ENCODE assay signal across 8 cellular contexts in genomic region chr3:142148871-142149860, GRCh38. TPM values are rescaled to one million over a fixed set of nuclear protein-coding genes. Genes with fewer than 3 reads are reported as not detected.
A peak's percentile ranks its signal among the peaks of the same experiment; 100 is the strongest.
DNase-seq lines count a peak whose midpoint lies in the region; ATAC-seq, FAIRE-seq and TF ChIP-seq lines count a peak whose summit lies in the region.

TSS of gene TFDP2 (minus strand) at chr3:142149544. CDS start at chr3:142101749, 47,795 bp downstream.

- peaks cover 4% of the 10 kb centered on the region for H3K27me3 Mint-ChIP-seq in activated CD4-positive, alpha-beta T cell treated with anti-CD3 and anti-CD28 coated beads, Interleukin-2, amount 10 ng/mL, durations not matched to agents 24 days and 14 days

- H3K9ac ChIP-seq in BLaER1 (peak within 1 kb of the TSS; percentile 85), colonic mucosa (ENCODE audit: low read depth in 2 of 2, low read length in 2 of 2) (peak within 1 kb of the TSS; percentile 79 to 80)

- H3K27me3 ChIP-seq in BLaER1 (no peaks in the 10 kb centered on the region), colonic mucosa (no peaks in the 10 kb centered on the region)

- H3K4me1 Mint-ChIP-seq in activated CD4-positive, alpha-beta T cell treated with anti-CD3 and anti-CD28 coated beads, Interleukin-2, amount 10 ng/mL, durations not matched to agents 24 days and 14 days, result peaks cover 16% of the 10 kb centered on the region

- H3K27ac Mint-ChIP-seq in activated CD4-positive, alpha-beta T cell treated with anti-CD3 and anti-CD28 coated beads, Interleukin-2, amount 10 ng/mL, durations not matched to agents 24 days and 14 days, result peak within 1 kb of the TSS; percentile 73

- no peaks in the 10 kb centered on the region for H3K36me3 Mint-ChIP-seq in activated CD4-positive, alpha-beta T cell treated with anti-CD3 and anti-CD28 coated beads, Interleukin-2, amount 10 ng/mL, durations not matched to agents 24 days and 14 days (ENCODE audit: low read depth)

- no peak for TF ChIP-seq CTCF in colonic mucosa (IDR thresholded peaks at IDR 0.05)

- no peaks in the 10 kb centered on the region for H3K36me3 ChIP-seq in BLaER1
- no peaks in the 10 kb centered on the region for H3K36me3 ChIP-seq in colonic mucosa

- no peaks in the 10 kb centered on the region; the same call in 1 of the 2 replicates for H4K20me1 ChIP-seq in BLaER1

- DNase-seq in GM19239 (ENCODE audit: insufficient read length, low spot score), result peak; percentile 90
- peak; percentile 42 for DNase-seq in NCI-H510A treated with DMSO at 0.1 percent for 48 hours (lab: John Stamatoyannopoulos, UW)
- DNase-seq in activated CD4-positive, alpha-beta T cell treated with anti-CD3 and anti-CD28 coated beads, Interleukin-2, amount 10 ng/mL, durations not matched to agents 24 days and 14 days, result peak; percentile 97
- peak; percentile 92 for DNase-seq in colonic mucosa
- DNase-seq in left colon, result peak; percentile 90 to 93
- DNase-seq in stimulated activated CD4-positive, alpha-beta T cell treated with anti-CD3 and anti-CD28 coated beads, Interleukin-1b, Interleukin-23, amount 100 ng/mL, for 48 hours, result peak; percentile 85

- H3K9me3 ChIP-seq in BLaER1, result no peaks in the 10 kb centered on the region
- no peaks in the 10 kb centered on the region for H3K9me3 ChIP-seq in colonic mucosa

- H3K4me3 ChIP-seq in BLaER1, result peak within 1 kb of the TSS; percentile 87
- H3K4me3 ChIP-seq in colonic mucosa, result peak within 1 kb of the TSS; percentile 75

- ATAC-seq in HG03442 (IDR thresholded peaks at IDR 0.05; ENCODE audit: unreplicated experiment), result peak; percentile 98
- ATAC-seq in left colon, result peak; percentile 94

- FAIRE-seq in GM19239 (lab: Jason Lieb, UNC), result peak; percentile 89

- H3K9me3 Mint-ChIP-seq in activated CD4-positive, alpha-beta T cell treated with anti-CD3 and anti-CD28 coated beads, Interleukin-2, amount 10 ng/mL, durations not matched to agents 24 days and 14 days, result no peaks in the 10 kb centered on the region

- peak within 1 kb of the TSS; percentile 83 for H3K4me3 Mint-ChIP-seq in activated CD4-positive, alpha-beta T cell treated with anti-CD3 and anti-CD28 coated beads, Interleukin-2, amount 10 ng/mL, durations not matched to agents 24 days and 14 days

- H3K4me1 ChIP-seq in BLaER1 (peaks cover 13% of the 10 kb centered on the region), colonic mucosa (no peaks in the 10 kb centered on the region)

- intact Hi-C loops in activated CD4-positive, alpha-beta T cell treated with anti-CD3 and anti-CD28 coated beads, Interleukin-2, amount 10 ng/mL, durations not matched to agents 24 days and 14 days (cut with micrococcal nuclease), result loop anchor here (1.0 to 5.0 kb wide), 6 partner anchors 76 to 428 kb away; partner anchors contain the start of genes ATP1B3, ATR and GK5
- intact Hi-C loops in colonic mucosa (cut with DNase I) (no loop called here), left colon (cut with DNase I, micrococcal nuclease) (no loop called here)

- peak within 1 kb of the TSS; percentile 79 for H3K27ac ChIP-seq in BLaER1
- H3K27ac ChIP-seq in colonic mucosa, result peak within 1 kb of the TSS; percentile 86

- peak within 1 kb of the TSS; percentile 96 for H3K4me2 ChIP-seq in BLaER1

RNA-seq across cellular contexts. Expression of gene TFDP2, which starts in this region (rescaled TPM):
- total RNA-seq in activated CD4-positive, alpha-beta T cell treated with anti-CD3 and anti-CD28 coated beads, Interleukin-2, amount 10 ng/mL, durations not matched to agents 24 days and 14 days, result 22.0 and 22.1 TPM in 2 replicates
- total RNA-seq in colonic mucosa, result 10 to 100 TPM; 33.6 to 42.7 TPM
- total RNA-seq in left colon, result 10 to 100 TPM; 33.7 to 46.2 TPM

Comparison
In these comparisons a context has a peak if more than half of its experiments do, and no peak if none do; other contexts are left out.
1. Peak in every context shown above with its lines: DNase-seq, ATAC-seq, H3K4me3 ChIP-seq and H3K27ac ChIP-seq.
2. DNase-seq: peak in every context shown above with its lines; median percentile 97 in activated CD4-positive, alpha-beta T cell treated with anti-CD3 and anti-CD28 coated beads, Interleukin-2, amount 10 ng/mL, durations not matched to agents 24 days and 14 days; 92 in colonic mucosa; 92 in left colon; 90 in GM19239; 85 in stimulated activated CD4-positive, alpha-beta T cell treated with anti-CD3 and anti-CD28 coated beads, Interleukin-1b, Interleukin-23, amount 100 ng/mL, for 48 hours; 42 in NCI-H510A treated with DMSO at 0.1 percent for 48 hours.